Comparison of ENCODE assay signal across 12 cellular contexts in the genomic region with DNA sequence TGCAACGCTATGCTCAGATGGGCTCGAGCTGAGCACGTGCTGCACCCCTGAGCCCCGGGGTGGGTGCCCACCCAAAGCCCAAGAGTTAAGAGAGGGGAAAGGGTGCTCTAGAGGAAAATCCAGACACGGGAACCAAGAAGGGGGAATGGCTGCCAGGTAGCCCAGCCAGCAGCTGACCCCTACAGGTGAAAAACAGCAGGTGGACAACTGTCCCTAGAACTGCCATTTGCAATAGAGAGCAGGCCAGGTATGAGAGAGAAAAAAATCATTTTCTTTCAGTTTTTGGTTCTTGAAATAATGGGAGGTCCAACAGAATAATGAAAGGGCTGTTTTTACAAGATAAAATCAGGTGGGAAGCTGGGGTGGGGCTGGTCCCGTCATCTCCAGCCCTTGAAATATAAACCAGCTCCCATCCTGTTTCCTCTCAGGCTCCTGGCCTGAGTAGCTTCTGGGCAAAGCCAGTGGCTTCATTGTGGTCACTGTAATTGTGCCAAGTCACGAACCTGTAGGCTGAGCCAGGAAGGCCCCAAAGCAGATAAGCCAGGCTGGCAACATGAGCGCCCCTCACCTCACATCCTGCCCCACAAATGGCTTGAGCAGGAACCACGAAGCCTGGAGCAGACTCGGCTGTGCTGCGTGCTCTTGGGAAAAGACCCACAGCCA.
A peak's percentile ranks its signal among the peaks of the same experiment; 100 is the strongest.
DNase-seq lines count a peak whose midpoint lies in the region; ATAC-seq, FAIRE-seq and TF ChIP-seq lines count a peak whose summit lies in the region.
"Had no signal": no experiment of that assay in that cellular context is flagged by ENCODE, and none has a peak within 500 bp of the region (broad histone marks: within the 10 kb centered on the region; RNA-seq: fewer than 3 reads in every experiment).

No MANE protein-coding gene starts in this region.

- no peak overlapping the region for H3K4me3 Mint-ChIP-seq in H9
- H3K4me3 Mint-ChIP-seq: activated CD8-positive, alpha-beta T cell treated with anti-CD3 and anti-CD28 coated beads, Interleukin-2, amount 10 ng/mL, durations not matched to agents 7 days and 5 days had no signal

- no peak overlapping the region for H3K56ac ChIP-seq in H9 (ENCODE audit: insufficient read length, low read depth, low read length)

- H2AFZ ChIP-seq in H9 (ENCODE audit: low read length) (no peak overlapping the region), K562 (ENCODE audit: low read depth, low read length) (no peak overlapping the region)

- H3K9me3 Mint-ChIP-seq in H9, result no peaks in the 10 kb centered on the region

- no peak overlapping the region for H3K4ac ChIP-seq in H9 (ENCODE audit: low read depth, low read length)

- H4K91ac ChIP-seq in H9 (ENCODE audit: insufficient read length, low read depth, low read length), result no peak overlapping the region

- H2BK20ac ChIP-seq in H9 (ENCODE audit: low read depth, low read length, poor library complexity, severe bottlenecking), result no peak overlapping the region

- no peak overlapping the region for H3K14ac ChIP-seq in H9 (ENCODE audit: insufficient read depth, low read length)

- H2AK5ac ChIP-seq in H9 (ENCODE audit: insufficient read length, low read length), result no peak overlapping the region

- H3T11ph ChIP-seq in H9 (ENCODE audit: low read length), result no peak overlapping the region

- H2BK15ac ChIP-seq in H9 (ENCODE audit: low read depth, low read length), result no peak overlapping the region

- H3K36me3 Mint-ChIP-seq in H9 (ENCODE audit: insufficient read depth in 1 of 3, low read depth in 3 of 3), result no peaks in the 10 kb centered on the region

- no TSS peak for BruUV-seq in K562 (replicated peaks; lab: Mats Ljungman, UMichigan)

- H2BK5ac ChIP-seq in H9 (ENCODE audit: insufficient read length, low read length), result no peak overlapping the region

- no peaks in the 10 kb centered on the region; the same call in 1 of the 2 replicates for H3K27me3 Mint-ChIP-seq in H9 (ENCODE audit: low read depth)

- CTCF ChIA-PET in K562 (lab: Yijun Ruan, JAX; ENCODE audit: low intra/inter-chr PET ratio), result interaction anchor here (1.2 kb wide), 1 partner anchor 181 kb away, joined by 3 read pairs; no protein-coding TSS in a partner anchor

- H3K36me3 ChIP-seq in K562 (ENCODE audit: control insufficient read depth, insufficient read depth, low read length) (no peaks in the 10 kb centered on the region), psoas muscle (ENCODE audit: insufficient read depth in 1 of 2, low read depth in 1 of 2) (no peaks in the 10 kb centered on the region), sigmoid colon (no peaks in the 10 kb centered on the region)

- H4K8ac ChIP-seq in H9 (replicated peaks; ENCODE audit: insufficient read length, low read depth, low read length), result no peak overlapping the region

- H3K4me1 ChIP-seq in H9 (ENCODE audit: insufficient read depth, low read length) (no peaks in the 10 kb centered on the region; the same call in 1 of the 2 replicates), K562 (replicated peaks in 1 of 2; ENCODE audit: control insufficient read depth in 2 of 2, insufficient read depth in 2 of 2, low read length in 2 of 2) (no peaks in the 10 kb centered on the region), psoas muscle (no peaks in the 10 kb centered on the region), sigmoid colon (no peaks in the 10 kb centered on the region)

- DNase-seq in H9, result no peak
- DNase-seq in NCI-H2196 (lab: John Stamatoyannopoulos, UW; ENCODE audit: unreplicated experiment), result peak; percentile 94
- no peak for DNase-seq in K562 (ENCODE audit: extremely low read depth in 1 of 4, low spot score in 3 of 4)
- DNase-seq in psoas muscle, result no peak
- DNase-seq in sigmoid colon, result no peak
- DNase-seq: activated CD8-positive, alpha-beta T cell treated with anti-CD3 and anti-CD28 coated beads, Interleukin-2, amount 10 ng/mL, durations not matched to agents 7 days and 5 days; activated gamma-delta T cell treated with Interleukin-2 at 50 U/mL for 16 hours; erythroblast; NCI-H187 had no signal

- H3K9me3 ChIP-seq in H9 (ENCODE audit: control insufficient read depth, low read depth, low read length), result no peaks in the 10 kb centered on the region
- H3K9me3 ChIP-seq in K562 (replicated peaks; ENCODE audit: control insufficient read depth, insufficient read depth, low read depth, low read length), result no peaks in the 10 kb centered on the region
- no peaks in the 10 kb centered on the region for H3K9me3 ChIP-seq in psoas muscle
- peaks cover 0 to 3% (median 0%) of the 10 kb centered on the region in 4 donors for H3K9me3 ChIP-seq in sigmoid colon

- TF ChIP-seq RAD21 in K562 (CRISPR knock-in tag; conservative IDR thresholded peaks at IDR 0.05 in 1 of 2, IDR thresholded peaks at IDR 0.05 in 1 of 2), result no peak

- TF ChIP-seq CTCF in H9 (conservative IDR thresholded peaks at IDR 0.05), result peak; percentile 36; the same call in 1 of the 3 replicates
- TF ChIP-seq CTCF in K562 (IDR thresholded peaks at IDR 0.05 in 2 of 3, conservative IDR thresholded peaks at IDR 0.05 in 1 of 3; ENCODE audit: insufficient read depth in 2 of 3, low read depth in 1 of 3, low read length in 3 of 3), result peak in 2 of 3 experiments; percentile 6 to 27; a peak in 3 of 6 replicates
- no peak for TF ChIP-seq CTCF in psoas muscle (IDR thresholded peaks at IDR 0.05)
- TF ChIP-seq CTCF in sigmoid colon (IDR thresholded peaks at IDR 0.05), result no peak

- ATAC-seq in K562 (no peak), psoas muscle (peak in 3 of 4 donors; percentile 40 to 82 (median 65)), HG02938 (IDR thresholded peaks at IDR 0.05; ENCODE audit: unreplicated experiment) (no peak), HG03432 (IDR thresholded peaks at IDR 0.05; ENCODE audit: unreplicated experiment) (no peak), HG03469 (IDR thresholded peaks at IDR 0.05; ENCODE audit: unreplicated experiment) (no peak)
- ATAC-seq: activated CD8-positive, alpha-beta T cell treated with anti-CD3 and anti-CD28 coated beads, Interleukin-2, amount 10 ng/mL, durations not matched to agents 7 days and 5 days had no signal

- no peak overlapping the region for H3K4me3 ChIP-seq in K562
- H3K4me3 ChIP-seq in psoas muscle, result no peak overlapping the region
- no peak overlapping the region for H3K4me3 ChIP-seq in sigmoid colon

- FAIRE-seq in K562 (lab: Jason Lieb, UNC), result no peak

- no peaks in the 10 kb centered on the region for H3K79me2 ChIP-seq in H9 (ENCODE audit: insufficient read depth, low read length)
- no peaks in the 10 kb centered on the region for H3K79me2 ChIP-seq in K562 (ENCODE audit: control insufficient read depth, insufficient read depth, low read length)

- no peaks in the 10 kb centered on the region for H3K23me2 ChIP-seq in H9 (ENCODE audit: insufficient read length, low read depth, low read length, poor library complexity, severe bottlenecking)

- no CpG with 5 or more reads among the region's 11 CpGs for WGBS in H9 (ENCODE audit: extremely low coverage, insufficient read length, low lambda C conversion rate)
- WGBS in K562 (ENCODE audit: insufficient coverage, low coverage, missing lambda C conversion rate), result under 1% methylated on average over 11 of the region's 11 CpGs
- WGBS in psoas muscle, 3 donors, result 51 to 57% (median 55%) methylated on average over 11 of the region's 11 CpGs
- 65 to 80% methylated on average over 11 of the region's 11 CpGs for WGBS in sigmoid colon, 2 donors

- H3K4me2 ChIP-seq in H9 (ENCODE audit: insufficient read depth, insufficient read length, low read length) (no peak overlapping the region), K562 (ENCODE audit: insufficient read depth, low read length) (no peak overlapping the region)

- H4K20me1 ChIP-seq in H9 (ENCODE audit: control insufficient read depth, insufficient read depth, insufficient read length), result no peaks in the 10 kb centered on the region
- H4K20me1 ChIP-seq in K562 (replicated peaks; ENCODE audit: control insufficient read depth, insufficient read depth, low read length), result peaks cover 6% of the 10 kb centered on the region; the same call in 1 of the 2 replicates

- POLR2A ChIA-PET in K562 (lab: Yijun Ruan, JAX), result interaction anchor here (1.6 to 2.7 kb wide), 2 partner anchors 12 to 34 kb away, joined by 3 to 6 read pairs; no protein-coding TSS in a partner anchor

- H3K27ac Mint-ChIP-seq in H9, result no peak overlapping the region
- H3K27ac Mint-ChIP-seq: activated CD8-positive, alpha-beta T cell treated with anti-CD3 and anti-CD28 coated beads, Interleukin-2, amount 10 ng/mL, durations not matched to agents 7 days and 5 days had no signal

- H3K18ac ChIP-seq in H9 (ENCODE audit: insufficient read length, low read depth, low read length), result no peak overlapping the region

- H3K23ac ChIP-seq in H9 (ENCODE audit: insufficient read length, low read depth, low read length), result no peak overlapping the region

- H3K9ac ChIP-seq in H9 (ENCODE audit: extremely low read depth, insufficient read length, low read length) (no peak overlapping the region), K562 (ENCODE audit: insufficient read depth in 1 of 2, low read depth in 2 of 2, low read length in 2 of 2) (no peak overlapping the region)

- H3K27ac ChIP-seq in H9 (ENCODE audit: insufficient read length, low read depth, low read length) (no peak overlapping the region), K562 (ENCODE audit: extremely low read depth, low read depth, low read length) (no peak overlapping the region), psoas muscle (no peak overlapping the region), sigmoid colon (no peak overlapping the region)

- TF ChIP-seq EP300 in K562 (IDR thresholded peaks at IDR 0.05; ENCODE audit: low read length) (no peak), sigmoid colon (IDR thresholded peaks at IDR 0.05) (no peak)

- no peaks in the 10 kb centered on the region for H3K9me1 ChIP-seq in K562 (ENCODE audit: control insufficient read depth, insufficient read depth, low read length)

- no peak overlapping the region for H2BK12ac ChIP-seq in H9 (ENCODE audit: insufficient read length, low read depth, low read length)

- TF ChIP-seq POLR2A in K562 (conservative IDR thresholded peaks at IDR 0.05) (no peak), sigmoid colon (IDR thresholded peaks at IDR 0.05) (no peak)

- in situ Hi-C loops in K562 (cut with MboI), result no loop called here

- peaks cover 19% of the 10 kb centered on the region in 2 experiments for H3K4me1 Mint-ChIP-seq in H9

- no peak overlapping the region for H2BK120ac ChIP-seq in H9 (ENCODE audit: low read depth, low read length, poor library complexity, severe bottlenecking)

- intact Hi-C loops in K562 (cut with micrococcal nuclease), result no loop called here
- intact Hi-C loops in psoas muscle (cut with DNase I), result no loop called here
- intact Hi-C loops in sigmoid colon (cut with DNase I), result no loop called here

- H3K27me3 ChIP-seq in H9 (ENCODE audit: insufficient read depth, low read length) (no peaks in the 10 kb centered on the region), K562 (ENCODE audit: control insufficient read depth in 2 of 2, insufficient read depth in 2 of 2, low read length in 2 of 2) (peaks cover 33 to 65% of the 10 kb centered on the region in 2 experiments), psoas muscle (ENCODE audit: insufficient read depth in 3 of 3, low read length in 2 of 3) (peaks cover 0 to 3% (median 2%) of the 10 kb centered on the region in 3 donors), sigmoid colon (no peaks in the 10 kb centered on the region)

- no peak overlapping the region for H4K5ac ChIP-seq in H9 (ENCODE audit: insufficient read length, low read depth, low read length)

- no peaks in the 10 kb centered on the region for H3K79me1 ChIP-seq in H9 (ENCODE audit: insufficient read depth, low read depth, low read length, poor library complexity, severe bottlenecking)

TF ChIP-seq in K562, 482 proteins besides CTCF, POLR2A, EP300 and RAD21 (continues in another document):
- TF ChIP-seq KLF10 (CRISPR knock-in tag; IDR thresholded peaks at IDR 0.05), result no peak

Comparison
In these comparisons a context has a peak if more than half of its experiments do, and no peak if none do; other contexts are left out.
1. CTCF ChIP-seq: peak in H9 (single experiment) and K562 (2 of 3); none in psoas muscle (single experiment) and sigmoid colon (0 of 4).
2. ATAC-seq: peak in psoas muscle (3 of 4); none in K562 (single experiment), HG02938 (single experiment), HG03432 (single experiment) and HG03469 (single experiment).